In the genomic region with DNA sequence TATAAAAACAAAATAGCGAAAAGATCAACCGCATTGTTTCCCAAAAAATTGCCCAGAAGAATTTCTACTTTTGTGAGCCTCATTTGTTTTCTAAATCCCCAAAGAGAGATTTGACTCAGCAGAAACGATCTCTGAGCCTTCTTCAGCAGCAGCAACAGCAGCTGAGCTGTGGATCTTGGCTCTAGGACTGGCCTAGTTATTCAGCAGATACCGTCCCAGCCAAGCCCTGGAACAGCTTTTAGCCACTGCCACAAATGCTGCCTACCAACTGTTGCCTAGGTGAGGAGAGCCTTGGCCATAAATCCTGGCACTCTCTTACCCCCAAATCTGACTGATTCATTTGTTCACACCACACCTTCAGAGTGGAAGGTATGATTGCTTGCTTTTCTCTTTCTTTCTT, we compare ENCODE assay signal across 11 cellular contexts.
DNase-seq lines count a peak whose midpoint lies in the region; ATAC-seq and TF ChIP-seq lines count a peak whose summit lies in the region.
"Had no signal": no experiment of that assay in that cellular context is flagged by ENCODE, and none has a peak within 500 bp of the region (broad histone marks: within the 10 kb centered on the region; RNA-seq: fewer than 3 reads in every experiment).

No MANE protein-coding gene starts in this region.

- H3K4me1 ChIP-seq in uterus: peaks cover 0 to 5% of the 10 kb centered on the region in 2 donors

- peak overlapping the region; percentile 50 for H3K27ac ChIP-seq in epithelial cell of prostate
- H3K27ac ChIP-seq in uterus: peak overlapping the region; percentile 13 to 14
- H3K27ac ChIP-seq: 22Rv1 had no signal

- TF ChIP-seq POLR2A in uterus (IDR thresholded peaks at IDR 0.05): no peak

- no peak for ATAC-seq in GM19395 (IDR thresholded peaks at IDR 0.05; ENCODE audit: unreplicated experiment)
- ATAC-seq: T-helper 17 cell had no signal

- H3K27me3 ChIP-seq in uterus: no peaks in the 10 kb centered on the region

- no peak overlapping the region for H3K4me3 ChIP-seq in uterus

- no peak for TF ChIP-seq CTCF in uterus (IDR thresholded peaks at IDR 0.05)

- intact Hi-C loops in uterus (cut with DNase I; ENCODE audit: low total_unique reads): no loop called here

- DNase-seq in DMS53 (lab: John Stamatoyannopoulos, UW) (peak; percentile 33), DMS53 treated with DMSO at 0.1 percent for 48 hours (lab: John Stamatoyannopoulos, UW; ENCODE audit: unreplicated experiment) (no peak), epithelial cell of prostate (ENCODE audit: low read depth, low spot score) (no peak), midbrain (lab: John Stamatoyannopoulos, UW) (peak; percentile 33), uterus (peak; percentile 31 to 43), NCI-H524 treated with DMSO at 0.1 percent for 48 hours (lab: John Stamatoyannopoulos, UW) (no peak), NCI-H2196 (lab: John Stamatoyannopoulos, UW; ENCODE audit: unreplicated experiment) (no peak)
- DNase-seq: NCI-H1048, T-helper 17 cell had no signal

- no peaks in the 10 kb centered on the region for H3K36me3 ChIP-seq in uterus

- H3K9me3 ChIP-seq in uterus: no peaks in the 10 kb centered on the region

Comparison
In these comparisons a context has a peak if more than half of its experiments do, and no peak if none do; other contexts are left out.
1. DNase-seq: peak in DMS53 (single experiment), midbrain (single experiment) and uterus (2 of 2); none in DMS53 treated with DMSO at 0.1 percent for 48 hours (single experiment), epithelial cell of prostate (single experiment), NCI-H524 treated with DMSO at 0.1 percent for 48 hours (single experiment) and NCI-H2196 (single experiment).